8 cellular contexts compared by ENCODE assay signal in the genomic region with DNA sequence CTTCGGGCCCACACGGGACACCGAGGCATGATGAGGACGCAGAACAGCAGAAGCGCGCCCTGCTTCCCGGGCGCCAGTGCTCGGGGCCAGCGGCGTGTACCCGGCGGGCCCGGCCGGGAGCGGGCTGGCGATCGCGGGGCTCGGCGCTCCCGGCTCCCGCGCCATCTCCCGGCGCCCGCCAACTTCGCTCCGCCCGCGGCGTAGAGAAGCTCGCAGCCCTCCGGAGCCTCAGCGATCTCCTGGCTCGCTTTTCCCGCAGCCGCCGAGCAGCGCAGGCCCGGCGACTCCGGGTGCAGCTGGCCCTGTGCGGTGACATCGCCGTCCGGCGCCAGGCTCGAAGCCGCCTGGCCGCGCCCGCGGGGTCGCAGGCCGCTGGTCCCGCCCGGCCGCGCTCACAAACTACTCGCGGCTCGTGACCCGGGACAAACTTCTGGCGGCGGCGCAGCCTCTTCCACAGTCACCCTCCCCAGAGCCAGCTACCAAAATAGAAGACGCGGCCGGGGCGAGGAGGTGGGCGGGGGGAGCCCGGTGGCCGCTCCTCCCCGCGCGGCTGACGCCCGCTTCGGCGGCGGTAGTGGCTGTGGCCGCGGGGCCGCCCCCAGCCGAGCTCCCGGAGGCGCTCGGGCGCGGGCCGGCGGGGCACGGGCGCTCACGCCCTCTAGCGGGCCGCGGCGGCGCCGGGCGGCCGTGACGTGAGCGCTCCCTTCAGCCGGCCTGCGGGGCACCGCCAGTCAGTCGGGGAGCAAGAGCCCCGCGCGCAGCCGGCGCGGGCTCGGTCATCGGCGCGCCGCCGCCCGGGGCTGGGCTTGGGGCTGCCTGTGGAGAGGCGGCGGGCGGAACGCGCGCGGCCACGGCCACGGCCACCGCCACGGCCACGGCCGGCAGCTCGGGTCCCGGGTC. TPM values are rescaled to one million over a fixed set of nuclear protein-coding genes. Genes with fewer than 3 reads are reported as not detected.
A peak's percentile ranks its signal among the peaks of the same experiment; 100 is the strongest.
DNase-seq lines count a peak whose midpoint lies in the region; ATAC-seq, FAIRE-seq and TF ChIP-seq lines count a peak whose summit lies in the region.

A gene (plus strand): TSS at position 730 of the 900 bp plus-strand sequence. CDS start 503 bp downstream, outside the sequence.

- H3K36me3 Mint-ChIP-seq in progenitor cell of endocrine pancreas (ENCODE audit: insufficient read depth), result no peaks in the 10 kb centered on the region

- H3K27ac ChIP-seq in body of pancreas, result peak within 1 kb of the TSS; percentile 96 to 98 (median 96)

- peaks cover 8% of the 10 kb centered on the region for H3K4me1 Mint-ChIP-seq in progenitor cell of endocrine pancreas (ENCODE audit: low read depth)

- H3K9me3 ChIP-seq in body of pancreas, result no peaks in the 10 kb centered on the region

- WGBS in body of pancreas, 2 donors, result 0% methylated on average over 11 to 106 of the region's 138 CpGs

- peak; percentile 73 to 85 (median 75) for TF ChIP-seq POLR2A in body of pancreas (IDR thresholded peaks at IDR 0.05)

- FAIRE-seq in HTR-8/SVneo (lab: Jason Lieb, UNC), result no peak

- peaks cover 17% of the 10 kb centered on the region for H3K27me3 Mint-ChIP-seq in progenitor cell of endocrine pancreas

- H3K27ac Mint-ChIP-seq in progenitor cell of endocrine pancreas, result no peak within 1 kb of the TSS

- intact Hi-C loops in body of pancreas (cut with DNase I), result no loop called here

- peak; percentile 96 for DNase-seq in DMS53 (lab: John Stamatoyannopoulos, UW)
- DNase-seq in HTR-8/SVneo (ENCODE audit: insufficient read length, low spot score), result peak; percentile 59
- DNase-seq in SKM-1 treated with dmso at 0.1 percent for 144 hours (lab: John Stamatoyannopoulos, UW; ENCODE audit: unreplicated experiment), result peak; percentile 64
- peak; percentile 83 to 88 (median 86) for DNase-seq in body of pancreas
- DNase-seq in hepatic stellate cell (ENCODE audit: low spot score), result peak; percentile 83
- peak; percentile 75 for DNase-seq in progenitor cell of endocrine pancreas (ENCODE audit: low spot score, unreplicated experiment)
- no peak for DNase-seq in NK-92 treated with Interleukin-12 subunit alpha and Interleukin-12 subunit beta, amount 100 ng/mL, for 24 hours (lab: John Stamatoyannopoulos, UW)

- peak within 1 kb of the TSS; percentile 73 to 83 for H3K4me3 ChIP-seq in body of pancreas

- H3K36me3 ChIP-seq in body of pancreas (replicated peaks in 1 of 2; ENCODE audit: insufficient read depth in 1 of 2, low read depth in 2 of 2), result no peaks in the 10 kb centered on the region

- ATAC-seq in GM21526 (IDR thresholded peaks at IDR 0.05; ENCODE audit: low FRiP score, unreplicated experiment) (peak; percentile 94), body of pancreas (peak; percentile 87)

- TF ChIP-seq CTCF in body of pancreas (IDR thresholded peaks at IDR 0.05), result peak in 4 of 7 experiments; percentile 71 to 99 (median 88)
- peak; percentile 48 for TF ChIP-seq CTCF in progenitor cell of endocrine pancreas (IDR thresholded peaks at IDR 0.05; ENCODE audit: unreplicated experiment)

- no peaks in the 10 kb centered on the region for H3K27me3 ChIP-seq in body of pancreas

- no peaks in the 10 kb centered on the region for H3K9me3 Mint-ChIP-seq in progenitor cell of endocrine pancreas (ENCODE audit: low read depth)

- H3K4me1 ChIP-seq in body of pancreas, result peaks cover 18% of the 10 kb centered on the region

- peak within 1 kb of the TSS; percentile 76 for H3K4me3 Mint-ChIP-seq in progenitor cell of endocrine pancreas (ENCODE audit: low read depth)

RNA-seq across cellular contexts. Expression of the gene that starts here (rescaled TPM):
- 10 to 100 TPM; 38.2 to 48.0 TPM for total RNA-seq in body of pancreas
- 22.4 and 23.2 TPM in 2 replicates for total RNA-seq in progenitor cell of endocrine pancreas
